ENCODE assay signal across 10 cellular contexts in the genomic region with DNA sequence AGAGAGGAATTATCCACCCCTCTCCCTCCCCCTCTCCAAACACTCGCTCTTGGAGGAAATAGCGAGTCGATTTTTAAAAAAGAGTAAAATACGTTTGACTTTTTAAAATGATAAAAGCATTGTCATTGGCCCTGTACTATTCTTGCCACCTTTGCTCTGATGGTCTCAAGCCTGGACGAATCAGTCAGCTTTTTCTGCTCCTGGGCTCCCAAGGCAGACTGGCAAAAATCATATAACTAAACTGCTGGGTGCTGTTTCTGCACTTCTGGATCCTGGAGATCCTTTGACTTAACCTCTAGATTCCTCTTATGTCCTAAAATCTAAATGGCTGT. TPM values are rescaled to one million over a fixed set of nuclear protein-coding genes. Genes with fewer than 3 reads are reported as not detected.
A peak's percentile ranks its signal among the peaks of the same experiment; 100 is the strongest.
DNase-seq lines count a peak whose midpoint lies in the region; ATAC-seq, FAIRE-seq and TF ChIP-seq lines count a peak whose summit lies in the region.
"Had no signal": no experiment of that assay in that cellular context is flagged by ENCODE, and none has a peak within 500 bp of the region (broad histone marks: within the 10 kb centered on the region; RNA-seq: fewer than 3 reads in every experiment).

No MANE protein-coding gene starts in this region.

- peaks cover 55% of the 10 kb centered on the region for H3K4me1 Mint-ChIP-seq in HFFc6 (ENCODE audit: low read depth)

- H3K36me3 ChIP-seq in K562 (ENCODE audit: control insufficient read depth, insufficient read depth, low read length) (no peaks in the 10 kb centered on the region), right lobe of liver (no peaks in the 10 kb centered on the region), stomach (peaks cover 0 to 4% (median 0%) of the 10 kb centered on the region in 4 donors)

- no peaks in the 10 kb centered on the region for H3K9me3 Mint-ChIP-seq in HFFc6

- no peak for TF ChIP-seq RAD21 in K562 (CRISPR knock-in tag; conservative IDR thresholded peaks at IDR 0.05 in 1 of 2, IDR thresholded peaks at IDR 0.05 in 1 of 2)

- H3K27me3 ChIP-seq in K562 (ENCODE audit: control insufficient read depth in 2 of 2, insufficient read depth in 2 of 2, low read length in 2 of 2) (peaks cover 25 to 41% of the 10 kb centered on the region in 2 experiments), right lobe of liver (no peaks in the 10 kb centered on the region), stomach (no peaks in the 10 kb centered on the region)

- H3K9me1 ChIP-seq in K562 (ENCODE audit: control insufficient read depth, insufficient read depth, low read length): no peaks in the 10 kb centered on the region

- H4K20me1 ChIP-seq in K562 (replicated peaks; ENCODE audit: control insufficient read depth, insufficient read depth, low read length): 0 out of 2 replicates have a peak, but pooled peaks cover 3% of the 10 kb centered on the region

- no peak for DNase-seq in HFFc6
- no peak for DNase-seq in K562 (ENCODE audit: extremely low read depth in 1 of 4, low spot score in 3 of 4)
- DNase-seq in right lobe of liver: peak in 1 of 3 donors; percentile 28
- DNase-seq in stomach: no peak
- DNase-seq in NOMO-1 treated with DMSO at 0.1 percent for 48 hours (lab: John Stamatoyannopoulos, UW; ENCODE audit: unreplicated experiment): no peak
- DNase-seq: activated effector memory CD4-positive, alpha-beta T cell treated with anti-CD3 and anti-CD28 coated beads, Interleukin-2, amount 50 U/mL, for 16 hours; NCI-H2081 treated with DMSO at 0.1 percent for 48 hours had no signal

- no TSS peak for BruUV-seq in K562 (replicated peaks; lab: Mats Ljungman, UMichigan)

- no peak overlapping the region for H3K4me2 ChIP-seq in K562 (ENCODE audit: insufficient read depth, low read length)

- H3K9me3 ChIP-seq in K562 (replicated peaks; ENCODE audit: control insufficient read depth, insufficient read depth, low read depth, low read length) (no peaks in the 10 kb centered on the region), right lobe of liver (no peaks in the 10 kb centered on the region), stomach (no peaks in the 10 kb centered on the region)

- H3K4me1 ChIP-seq in K562 (replicated peaks in 1 of 2; ENCODE audit: control insufficient read depth in 2 of 2, insufficient read depth in 2 of 2, low read length in 2 of 2) (peaks cover 3 to 13% of the 10 kb centered on the region in 2 experiments; a peak in 3 of 5 replicates), right lobe of liver (peaks cover 0 to 23% (median 0%) of the 10 kb centered on the region in 4 donors), stomach (peaks cover 20 to 58% (median 52%) of the 10 kb centered on the region in 4 donors)

- H3K4me3 Mint-ChIP-seq in HFFc6: peak overlapping the region; percentile 99

- no peak overlapping the region for H3K9ac ChIP-seq in K562 (ENCODE audit: insufficient read depth in 1 of 2, low read depth in 2 of 2, low read length in 2 of 2)

- in situ Hi-C loops in K562 (cut with MboI): no loop called here

- H3K36me3 Mint-ChIP-seq in HFFc6 (ENCODE audit: low read depth): peaks cover 26% of the 10 kb centered on the region

- intact Hi-C loops in K562 (cut with micrococcal nuclease) (loop anchor here (10.0 kb wide), 1 partner anchor 172 kb away; no protein-coding TSS in a partner anchor), right lobe of liver (cut with DNase I) (no loop called here), stomach (cut with DNase I; ENCODE audit: low total_unique reads) (no loop called here)

- H3K79me2 ChIP-seq in K562 (ENCODE audit: control insufficient read depth, insufficient read depth, low read length): no peaks in the 10 kb centered on the region

- TF ChIP-seq POLR2A in K562 (conservative IDR thresholded peaks at IDR 0.05): no peak
- TF ChIP-seq POLR2A in right lobe of liver (IDR thresholded peaks at IDR 0.05): no peak
- TF ChIP-seq POLR2A in stomach (IDR thresholded peaks at IDR 0.05): no peak

- WGBS in K562 (ENCODE audit: insufficient coverage, low coverage, missing lambda C conversion rate): 2% methylated on average over 5 of the region's 5 CpGs
- 24% methylated on average over 5 of the region's 5 CpGs for WGBS in right lobe of liver (ENCODE audit: insufficient coverage, low coverage, low lambda C conversion rate, missing lambda C conversion rate)
- WGBS in stomach, 5 donors: 8 to 23% (median 14%) methylated on average over 5 of the region's 5 CpGs

- peaks cover 3% of the 10 kb centered on the region; the same call in 1 of the 2 replicates for H3K27me3 Mint-ChIP-seq in HFFc6 (ENCODE audit: insufficient read depth)

- CTCF ChIA-PET in K562 (lab: Yijun Ruan, JAX; ENCODE audit: low intra/inter-chr PET ratio): no interaction called here

- ATAC-seq in K562 (no peak), right lobe of liver (peak in 1 of 4 donors; percentile 8), HG03469 (IDR thresholded peaks at IDR 0.05; ENCODE audit: unreplicated experiment) (no peak), GM19397 (IDR thresholded peaks at IDR 0.05; ENCODE audit: unreplicated experiment) (no peak)

- POLR2A ChIA-PET in K562 (lab: Yijun Ruan, JAX): interaction anchor here (0.7 kb wide), 1 partner anchor 17 kb away, joined by 3 read pairs; no protein-coding TSS in a partner anchor

- peak overlapping the region; percentile 56 for H3K27ac Mint-ChIP-seq in HFFc6

- no peak for TF ChIP-seq CTCF in HFFc6 (IDR thresholded peaks at IDR 0.05)
- TF ChIP-seq CTCF in K562 (IDR thresholded peaks at IDR 0.05 in 2 of 3, conservative IDR thresholded peaks at IDR 0.05 in 1 of 3; ENCODE audit: insufficient read depth in 2 of 3, low read depth in 1 of 3, low read length in 3 of 3): no peak
- no peak for TF ChIP-seq CTCF in right lobe of liver (IDR thresholded peaks at IDR 0.05)
- TF ChIP-seq CTCF in stomach (IDR thresholded peaks at IDR 0.05): no peak

- no peak overlapping the region for H3K4me3 ChIP-seq in K562
- H3K4me3 ChIP-seq in right lobe of liver: peak overlapping the region; percentile 93 to 99 (median 97)
- H3K4me3 ChIP-seq in stomach: peak overlapping the region; percentile 89 to 98 (median 98)
- H3K4me3 ChIP-seq: SK-N-MC had no signal

- FAIRE-seq in K562 (lab: Jason Lieb, UNC): no peak

- H3K27ac ChIP-seq in K562 (ENCODE audit: extremely low read depth, low read depth, low read length) (no peak overlapping the region), right lobe of liver (peak overlapping the region in 2 of 3 donors; percentile 93 to 97), stomach (peak overlapping the region in 4 of 5 donors; percentile 21 to 88 (median 58))
- H3K27ac ChIP-seq: SK-N-MC had no signal

- no peak overlapping the region for H2AFZ ChIP-seq in K562 (ENCODE audit: low read depth, low read length)

- TF ChIP-seq EP300 in K562 (IDR thresholded peaks at IDR 0.05; ENCODE audit: low read length) (no peak), stomach (IDR thresholded peaks at IDR 0.05) (no peak)

TF ChIP-seq in K562, 482 proteins besides CTCF, POLR2A, EP300 and RAD21:
- TF ChIP-seq RNF2 (IDR thresholded peaks at IDR 0.05): 0 out of 2 replicates have a peak, but pooled peaks have one; percentile 13
- TF ChIP-seq, protein P1, sequence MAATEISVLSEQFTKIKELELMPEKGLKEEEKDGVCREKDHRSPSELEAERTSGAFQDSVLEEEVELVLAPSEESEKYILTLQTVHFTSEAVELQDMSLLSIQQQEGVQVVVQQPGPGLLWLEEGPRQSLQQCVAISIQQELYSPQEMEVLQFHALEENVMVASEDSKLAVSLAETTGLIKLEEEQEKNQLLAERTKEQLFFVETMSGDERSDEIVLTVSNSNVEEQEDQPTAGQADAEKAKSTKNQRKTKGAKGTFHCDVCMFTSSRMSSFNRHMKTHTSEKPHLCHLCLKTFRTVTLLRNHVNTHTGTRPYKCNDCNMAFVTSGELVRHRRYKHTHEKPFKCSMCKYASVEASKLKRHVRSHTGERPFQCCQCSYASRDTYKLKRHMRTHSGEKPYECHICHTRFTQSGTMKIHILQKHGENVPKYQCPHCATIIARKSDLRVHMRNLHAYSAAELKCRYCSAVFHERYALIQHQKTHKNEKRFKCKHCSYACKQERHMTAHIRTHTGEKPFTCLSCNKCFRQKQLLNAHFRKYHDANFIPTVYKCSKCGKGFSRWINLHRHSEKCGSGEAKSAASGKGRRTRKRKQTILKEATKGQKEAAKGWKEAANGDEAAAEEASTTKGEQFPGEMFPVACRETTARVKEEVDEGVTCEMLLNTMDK (IDR thresholded peaks at IDR 0.05; ENCODE audit: borderline replicate concordance, insufficient read depth, low read depth, low read length, poor library complexity, severe bottlenecking): no peak

RNA-seq across cellular contexts. Expression of a gene that starts 1.7 kb away (rescaled TPM):
- 10 to 100 TPM; 21.7 to 36.1 (median 29.2) TPM for total RNA-seq in HFFc6 (2021; fragmentation: NEBNext Ultra II Directional; extraction: Animal tissue kit (Norgen Biotek cat#: 25700))
- 14.2 and 17.0 TPM in 2 replicates for total RNA-seq in K562 (2011; cell fraction: chromatin; rRNA removed; ENCODE audit: low replicate concordance)
- 6.0 and 9.9 TPM in 2 replicates for total RNA-seq in K562 (2011; cell fraction: nucleolus; rRNA removed)
- total RNA-seq in K562 (2011; cell fraction: nucleoplasm; rRNA removed): 10.0 and 11.1 TPM in 2 replicates
- total RNA-seq in K562 (2014; rRNA removed): 0.41 and 0.49 TPM in 2 replicates
- 0.65 and 1.0 TPM in 2 replicates for total RNA-seq in K562 (2014; rRNA removed; fragmentation: Illumina TruSeq; extraction: Trizol)
- 0.34 and 0.43 TPM in 2 replicates for total RNA-seq in K562 (2015; rRNA removed; fragmentation: Illumina TruSeq; extraction: Trizol)
- 0.53 and 1.0 TPM in 2 replicates for total RNA-seq in K562 (2021)
- polyA plus RNA-seq in K562 (2011; rRNA removed): 1.5 and 2.2 TPM in 2 replicates
- 0.43 and 0.63 TPM in 2 replicates for polyA plus RNA-seq in K562 (2011; cell fraction: cytosol; rRNA removed)
- polyA plus RNA-seq in K562 (2011; cell fraction: nucleus; rRNA removed): 0.70 and 1.3 TPM in 2 replicates
- polyA plus RNA-seq in K562 (2012): 0.35 and 0.58 TPM in 2 replicates
- 0.58 and 0.76 TPM in 2 replicates for polyA plus RNA-seq in K562 (2014; fragmentation: Illumina TruSeq; extraction: Trizol)
- under 1 TPM; 0.15 to 0.30 TPM for polyA plus RNA-seq in K562 (2014; fragmentation: Nextera tagmentation; extraction: Ambion mirVana)
- polyA plus RNA-seq in K562 (2014; rRNA removed): 1.2 and 2.8 TPM in 2 replicates
- polyA minus RNA-seq in K562 (2011; rRNA and poly(A)+ RNA removed): 3.7 and 4.8 TPM in 2 replicates
- polyA minus RNA-seq in K562 (2011; cell fraction: cytosol; rRNA and poly(A)+ RNA removed): 1.0 and 1.9 TPM in 2 replicates
- polyA minus RNA-seq in K562 (2011; cell fraction: nucleus; rRNA and poly(A)+ RNA removed): 1.9 and 5.9 TPM in 2 replicates
- total RNA-seq in right lobe of liver: 10 to 100 TPM; 18.0 to 40.5 (median 26.3) TPM
- 10 to 100 TPM in 2 of 5 donors, 1 to 10 TPM in 2, under 1 TPM in 1; 0.58 to 78.8 (median 9.0) TPM for total RNA-seq in stomach
- 10 to 100 TPM in 1 of 3 donors, 1 to 10 TPM in 2; 4.8 to 12.6 (median 8.4) TPM for polyA plus RNA-seq in stomach
